12 cellular contexts compared by ENCODE assay signal in the genomic region with DNA sequence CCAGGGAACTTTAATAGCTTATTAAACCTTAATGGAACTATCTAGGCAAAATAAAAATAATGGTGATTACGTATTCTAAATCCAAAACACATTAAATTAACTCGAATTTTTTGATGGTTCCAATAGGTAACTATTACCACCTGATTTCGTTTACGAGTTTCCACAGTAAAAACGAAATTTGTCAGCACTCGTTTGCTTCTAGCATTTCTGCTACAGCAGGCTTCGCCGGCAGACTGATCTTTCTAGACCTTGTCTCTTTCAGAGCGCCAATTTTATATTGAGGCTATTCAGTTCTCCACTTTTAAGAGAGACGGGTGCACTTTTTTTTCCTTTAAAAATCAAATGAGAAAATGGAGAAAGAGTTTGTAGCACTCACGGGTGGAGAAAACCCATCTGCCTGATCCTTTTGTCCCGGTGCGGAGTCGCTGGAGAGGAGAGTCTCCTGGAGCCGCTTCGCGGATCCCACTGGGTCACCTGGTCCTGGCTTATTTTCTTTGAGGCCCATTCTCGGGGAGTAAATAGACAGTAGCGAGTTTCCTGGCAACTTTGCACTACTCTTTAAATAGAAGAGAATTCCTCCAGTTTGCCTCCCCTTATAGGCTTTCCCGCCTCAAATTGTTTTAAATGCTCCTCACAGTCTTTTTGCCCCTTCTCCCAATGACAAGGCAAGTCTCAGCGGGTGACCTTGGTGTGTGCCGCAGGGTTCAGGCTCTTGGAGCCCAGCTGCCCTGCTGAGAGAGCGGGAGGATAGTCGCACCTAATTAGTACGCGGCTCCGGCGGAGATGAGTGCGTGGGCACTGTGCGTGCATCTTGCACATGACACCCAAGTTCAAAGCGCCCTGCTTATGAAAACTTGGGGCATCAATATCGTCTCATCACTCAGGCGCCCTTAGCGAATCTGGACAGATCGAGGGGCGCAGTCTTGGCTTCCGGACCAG.
A peak's percentile ranks its signal among the peaks of the same experiment; 100 is the strongest.
DNase-seq lines count a peak whose midpoint lies in the region; ATAC-seq and TF ChIP-seq lines count a peak whose summit lies in the region.
"Had no signal": no experiment of that assay in that cellular context is flagged by ENCODE, and none has a peak within 500 bp of the region (broad histone marks: within the 10 kb centered on the region; RNA-seq: fewer than 3 reads in every experiment).

No MANE protein-coding gene starts in this region.

- H3K9me3 Mint-ChIP-seq in WTC11 (no peaks in the 10 kb centered on the region), brain (peaks cover 10 to 26% (median 15%) of the 10 kb centered on the region in 5 experiments), neural progenitor cell (peaks cover 3% of the 10 kb centered on the region)

- no peak overlapping the region for H2AFZ ChIP-seq in neural progenitor cell (replicated peaks)

- H3K27me3 Mint-ChIP-seq in WTC11 (ENCODE audit: low read depth): peaks cover 92% of the 10 kb centered on the region
- peaks cover 88% of the 10 kb centered on the region for H3K27me3 Mint-ChIP-seq in brain
- H3K27me3 Mint-ChIP-seq in neural progenitor cell (ENCODE audit: insufficient read depth, low read depth): peaks cover 69% of the 10 kb centered on the region

- H3K9me3 ChIP-seq in neural progenitor cell (ENCODE audit: low read depth): no peaks in the 10 kb centered on the region

- in situ Hi-C loops in GM13976 (cut with MboI; ENCODE audit: low sequenced_read_pairs, unreplicated experiment): no loop called here

- peak overlapping the region; percentile 38 for H3K4me3 ChIP-seq in neural progenitor cell

- H3K27me3 ChIP-seq in neural progenitor cell: peaks cover 100% of the 10 kb centered on the region

- DNase-seq in GM13976 (ENCODE audit: low spot score) (peak; percentile 18), WTC11 (ENCODE audit: low spot score) (peak; percentile 48), neural progenitor cell (ENCODE audit: low spot score) (peak; percentile 75), 8988T (no peak), DMS79 treated with DMSO at 0.1 percent for 48 hours (lab: John Stamatoyannopoulos, UW) (no peak), NCI-H2081 treated with DMSO at 0.1 percent for 48 hours (lab: John Stamatoyannopoulos, UW) (no peak), KG1 (lab: John Stamatoyannopoulos, UW) (no peak)
- DNase-seq: DMS53, mammary epithelial cell, WERI-Rb-1 had no signal

- H3K4me2 ChIP-seq in neural progenitor cell: peak overlapping the region; percentile 73

- ATAC-seq in WTC11: no peak
- ATAC-seq: HCT116 had no signal

- peaks cover 40% of the 10 kb centered on the region for H3K4me1 ChIP-seq in neural progenitor cell

- peaks cover 59% of the 10 kb centered on the region for H3K4me1 Mint-ChIP-seq in WTC11
- peaks cover 52% of the 10 kb centered on the region for H3K4me1 Mint-ChIP-seq in brain
- H3K4me1 Mint-ChIP-seq in neural progenitor cell: peaks cover 66% of the 10 kb centered on the region

- no peak overlapping the region for H3K9ac ChIP-seq in neural progenitor cell

- no peak overlapping the region for H3K27ac ChIP-seq in neural progenitor cell
- H3K27ac ChIP-seq: WERI-Rb-1 had no signal

- H3K36me3 Mint-ChIP-seq in WTC11 (no peaks in the 10 kb centered on the region), brain (no peaks in the 10 kb centered on the region), neural progenitor cell (no peaks in the 10 kb centered on the region)

- H3K27ac Mint-ChIP-seq in WTC11 (no peak overlapping the region), brain (peak overlapping the region in 1 of 5 experiments; percentile 11), neural progenitor cell (no peak overlapping the region)

- POLR2A ChIA-PET in WTC11 (lab: Charles Lee): no interaction called here

- CTCF ChIA-PET in WTC11 (lab: Charles Lee): interaction anchor here (1.4 to 1.6 kb wide), 2 partner anchors 669 to 780 kb away, joined by 3 to 5 read pairs; no protein-coding TSS in a partner anchor

- H4K20me1 ChIP-seq in neural progenitor cell (ENCODE audit: low read depth): peaks cover 80% of the 10 kb centered on the region

- H3K36me3 ChIP-seq in neural progenitor cell: no peaks in the 10 kb centered on the region
- H3K36me3 ChIP-seq: WERI-Rb-1 had no signal

- peak overlapping the region; percentile 63 for H3K4me3 Mint-ChIP-seq in WTC11
- H3K4me3 Mint-ChIP-seq in brain: peak overlapping the region in 4 of 5 experiments; percentile 61 to 88 (median 78)
- peak overlapping the region; percentile 80 for H3K4me3 Mint-ChIP-seq in neural progenitor cell

- no peak for TF ChIP-seq CTCF in GM13976 (IDR thresholded peaks at IDR 0.05; ENCODE audit: borderline replicate concordance, control extremely low read depth, extremely low read depth, insufficient read depth, missing control alignments)
- TF ChIP-seq CTCF in WTC11 (IDR thresholded peaks at IDR 0.05): no peak
- no peak for TF ChIP-seq CTCF in brain (conservative IDR thresholded peaks at IDR 0.05)
- TF ChIP-seq CTCF in neural progenitor cell (IDR thresholded peaks at IDR 0.05): no peak

- peaks cover 40% of the 10 kb centered on the region for H3F3A ChIP-seq in neural progenitor cell (ENCODE audit: low read depth)

- H3K79me2 ChIP-seq in neural progenitor cell (ENCODE audit: low read depth): no peaks in the 10 kb centered on the region

TF ChIP-seq in WTC11, 78 proteins besides CTCF, POLR2A, EP300 and RAD21 (continues in another document):
- TF ChIP-seq, protein P1, sequence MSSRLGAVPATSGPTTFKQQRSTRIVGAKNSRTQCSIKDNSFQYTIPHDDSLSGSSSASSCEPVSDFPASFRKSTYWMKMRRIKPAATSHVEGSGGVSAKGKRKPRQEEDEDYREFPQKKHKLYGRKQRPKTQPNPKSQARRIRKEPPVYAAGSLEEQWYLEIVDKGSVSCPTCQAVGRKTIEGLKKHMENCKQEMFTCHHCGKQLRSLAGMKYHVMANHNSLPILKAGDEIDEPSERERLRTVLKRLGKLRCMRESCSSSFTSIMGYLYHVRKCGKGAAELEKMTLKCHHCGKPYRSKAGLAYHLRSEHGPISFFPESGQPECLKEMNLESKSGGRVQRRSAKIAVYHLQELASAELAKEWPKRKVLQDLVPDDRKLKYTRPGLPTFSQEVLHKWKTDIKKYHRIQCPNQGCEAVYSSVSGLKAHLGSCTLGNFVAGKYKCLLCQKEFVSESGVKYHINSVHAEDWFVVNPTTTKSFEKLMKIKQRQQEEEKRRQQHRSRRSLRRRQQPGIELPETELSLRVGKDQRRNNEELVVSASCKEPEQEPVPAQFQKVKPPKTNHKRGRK (CRISPR knock-in tag; IDR thresholded peaks at IDR 0.05; ENCODE audit: borderline replicate concordance): no peak
- TF ChIP-seq ZNF263 (CRISPR knock-in tag; IDR thresholded peaks at IDR 0.05; ENCODE audit: low read depth): no peak
- no peak for TF ChIP-seq ZNF416 (CRISPR knock-in tag; IDR thresholded peaks at IDR 0.05)
- no peak for TF ChIP-seq ATF1 (CRISPR knock-in tag; IDR thresholded peaks at IDR 0.05)
- TF ChIP-seq, protein P2, sequence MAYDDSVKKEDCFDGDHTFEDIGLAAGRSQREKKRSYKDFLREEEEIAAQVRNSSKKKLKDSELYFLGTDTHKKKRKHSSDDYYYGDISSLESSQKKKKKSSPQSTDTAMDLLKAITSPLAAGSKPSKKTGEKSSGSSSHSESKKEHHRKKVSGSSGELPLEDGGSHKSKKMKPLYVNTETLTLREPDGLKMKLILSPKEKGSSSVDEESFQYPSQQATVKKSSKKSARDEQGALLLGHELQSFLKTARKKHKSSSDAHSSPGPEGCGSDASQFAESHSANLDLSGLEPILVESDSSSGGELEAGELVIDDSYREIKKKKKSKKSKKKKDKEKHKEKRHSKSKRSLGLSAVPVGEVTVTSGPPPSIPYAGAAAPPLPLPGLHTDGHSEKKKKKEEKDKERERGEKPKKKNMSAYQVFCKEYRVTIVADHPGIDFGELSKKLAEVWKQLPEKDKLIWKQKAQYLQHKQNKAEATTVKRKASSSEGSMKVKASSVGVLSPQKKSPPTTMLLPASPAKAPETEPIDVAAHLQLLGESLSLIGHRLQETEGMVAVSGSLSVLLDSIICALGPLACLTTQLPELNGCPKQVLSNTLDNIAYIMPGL (CRISPR knock-in tag; IDR thresholded peaks at IDR 0.05): no peak
- TF ChIP-seq, protein P3, sequence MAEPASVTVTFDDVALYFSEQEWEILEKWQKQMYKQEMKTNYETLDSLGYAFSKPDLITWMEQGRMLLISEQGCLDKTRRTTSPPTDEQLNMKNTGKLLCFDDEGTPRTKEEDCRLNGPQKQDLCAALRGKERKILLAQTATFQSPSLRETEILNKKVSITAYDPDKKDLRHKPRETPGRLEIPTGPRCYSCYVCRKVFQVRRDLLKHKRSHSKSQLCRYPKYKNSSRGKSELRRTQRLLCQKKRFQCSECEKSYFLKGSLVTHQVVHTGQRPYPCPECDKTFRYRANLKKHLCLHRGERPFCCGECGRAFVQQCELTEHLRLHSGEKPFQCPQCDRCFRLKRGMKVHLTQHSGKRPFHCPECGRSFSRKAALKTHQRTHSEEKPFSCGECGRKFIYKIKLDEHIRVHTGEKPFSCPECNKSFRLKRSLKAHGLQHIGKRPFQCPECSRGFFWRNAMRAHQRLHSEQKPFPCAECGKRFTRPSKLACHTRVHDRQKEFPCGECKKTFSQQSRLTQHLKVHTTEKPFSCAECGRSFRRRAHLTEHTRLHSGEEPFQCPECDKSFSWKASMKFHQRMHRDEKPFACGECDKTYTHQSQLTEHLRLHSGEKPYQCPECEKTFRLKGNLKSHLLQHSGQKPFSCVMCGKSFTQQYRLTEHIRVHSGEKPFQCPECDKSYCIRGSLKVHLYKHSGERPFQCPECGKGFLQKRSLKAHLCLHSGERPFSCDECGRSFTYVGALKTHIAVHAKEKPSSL (CRISPR knock-in tag; conservative IDR thresholded peaks at IDR 0.05): no peak
- TF ChIP-seq RORB (CRISPR knock-in tag; IDR thresholded peaks at IDR 0.05): no peak
- TF ChIP-seq EMX1 (CRISPR knock-in tag; IDR thresholded peaks at IDR 0.05): no peak
- no peak for TF ChIP-seq SMAD4 (CRISPR knock-in tag; IDR thresholded peaks at IDR 0.05)
- no peak for TF ChIP-seq JUN (CRISPR knock-in tag; IDR thresholded peaks at IDR 0.05)

Comparison
In these comparisons a context has a peak if more than half of its experiments do, and no peak if none do; other contexts are left out.
1. DNase-seq: peak in GM13976 (single experiment), WTC11 (single experiment) and neural progenitor cell (single experiment); none in 8988T (single experiment), DMS79 treated with DMSO at 0.1 percent for 48 hours (single experiment), NCI-H2081 treated with DMSO at 0.1 percent for 48 hours (single experiment) and KG1 (single experiment).
2. Peak in every context shown above with its lines, with median percentiles within 50 percentile points of each other: H3K4me3 Mint-ChIP-seq.